In the genomic region with DNA sequence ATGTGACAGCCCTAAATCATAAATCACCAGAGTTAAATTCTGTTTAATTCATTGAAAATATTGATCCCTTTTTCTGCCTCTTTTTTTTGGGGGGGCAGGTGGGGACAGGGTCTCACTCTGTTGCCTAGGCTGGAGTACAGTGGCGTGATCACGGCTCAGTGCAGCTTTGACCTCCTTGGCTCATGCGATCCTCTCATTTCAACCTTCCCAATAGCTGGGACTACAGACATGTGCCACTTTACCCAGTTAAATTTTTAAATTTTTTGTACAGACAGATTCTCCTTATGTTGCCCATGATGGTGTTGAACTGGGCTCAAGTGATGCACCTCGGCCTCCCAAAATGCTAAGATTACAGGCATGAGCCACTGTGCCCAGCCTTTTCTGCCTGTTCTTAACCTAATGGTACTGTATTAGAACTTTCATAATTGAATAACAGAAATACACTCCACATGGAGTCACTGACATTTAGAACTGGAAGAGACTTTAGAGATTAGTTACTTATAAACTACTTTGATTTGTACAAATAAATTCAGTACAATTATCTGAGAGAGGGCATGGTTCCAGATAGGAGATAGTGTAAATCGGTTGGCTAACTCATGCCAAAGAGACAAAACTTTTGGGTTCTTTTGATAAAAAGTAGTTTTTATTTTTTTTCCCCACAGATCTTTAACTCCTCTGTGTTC, we compare ENCODE assay signal across 17 cellular contexts.
DNase-seq lines count a peak whose midpoint lies in the region; ATAC-seq, FAIRE-seq and TF ChIP-seq lines count a peak whose summit lies in the region.
"Had no signal": no experiment of that assay in that cellular context is flagged by ENCODE, and none has a peak within 500 bp of the region (broad histone marks: within the 10 kb centered on the region; RNA-seq: fewer than 3 reads in every experiment).

No MANE protein-coding gene starts in this region.

- H3K27me3 Mint-ChIP-seq in Calu3 (ENCODE audit: unreplicated experiment): no peaks in the 10 kb centered on the region

- H3K36me3 Mint-ChIP-seq in Calu3 (ENCODE audit: insufficient read depth, unreplicated experiment): peaks cover 4% of the 10 kb centered on the region

- TF ChIP-seq POLR2A in K562 (conservative IDR thresholded peaks at IDR 0.05) (no peak), right lobe of liver (IDR thresholded peaks at IDR 0.05) (no peak)

- H3K79me2 ChIP-seq in K562 (ENCODE audit: control insufficient read depth, insufficient read depth, low read length): no peaks in the 10 kb centered on the region
- no peaks in the 10 kb centered on the region for H3K79me2 ChIP-seq in hepatocyte

- 0 out of 2 replicates have a peak, but pooled peaks cover 4% of the 10 kb centered on the region for H4K20me1 ChIP-seq in K562 (replicated peaks; ENCODE audit: control insufficient read depth, insufficient read depth, low read length)
- no peaks in the 10 kb centered on the region for H4K20me1 ChIP-seq in hepatocyte (ENCODE audit: insufficient read depth, poor library complexity, severe bottlenecking)

- WGBS in K562 (ENCODE audit: insufficient coverage, low coverage, missing lambda C conversion rate): 6% methylated on average over 5 of the region's 5 CpGs
- 22% methylated on average over 5 of the region's 5 CpGs for WGBS in right lobe of liver (ENCODE audit: insufficient coverage, low coverage, low lambda C conversion rate, missing lambda C conversion rate)
- 92% methylated on average over 5 of the region's 5 CpGs for WGBS in hepatocyte (ENCODE audit: low lambda C conversion rate, missing lambda C conversion rate)

- H3K9me3 ChIP-seq in K562 (replicated peaks; ENCODE audit: control insufficient read depth, insufficient read depth, low read depth, low read length) (no peaks in the 10 kb centered on the region), right lobe of liver (no peaks in the 10 kb centered on the region), subcutaneous abdominal adipose tissue (ENCODE audit: control insufficient read depth in 5 of 5, low read length in 5 of 5) (peaks cover 0 to 3% (median 0%) of the 10 kb centered on the region in 5 donors), hepatocyte (ENCODE audit: low read depth) (no peaks in the 10 kb centered on the region)
- H3K9me3 ChIP-seq: Caco-2 had no signal

- H3K9me1 ChIP-seq in K562 (ENCODE audit: control insufficient read depth, insufficient read depth, low read length): no peaks in the 10 kb centered on the region

- TF ChIP-seq CTCF in Calu3 (IDR thresholded peaks at IDR 0.05; ENCODE audit: unreplicated experiment) (no peak), K562 (IDR thresholded peaks at IDR 0.05 in 2 of 3, conservative IDR thresholded peaks at IDR 0.05 in 1 of 3; ENCODE audit: insufficient read depth in 2 of 3, low read depth in 1 of 3, low read length in 3 of 3) (no peak), right lobe of liver (IDR thresholded peaks at IDR 0.05) (no peak), hepatocyte (IDR thresholded peaks at IDR 0.05; ENCODE audit: poor library complexity) (no peak)

- H3K4me1 ChIP-seq in K562 (replicated peaks in 1 of 2; ENCODE audit: control insufficient read depth in 2 of 2, insufficient read depth in 2 of 2, low read length in 2 of 2) (no peaks in the 10 kb centered on the region; a peak in 1 of 5 replicates), right lobe of liver (peaks cover 0 to 7% (median 4%) of the 10 kb centered on the region in 4 donors), subcutaneous abdominal adipose tissue (ENCODE audit: control insufficient read depth in 5 of 5, insufficient read depth in 5 of 5, low read length in 5 of 5) (peaks cover 0 to 10% (median 0%) of the 10 kb centered on the region in 5 donors), hepatocyte (ENCODE audit: insufficient read depth) (no peaks in the 10 kb centered on the region)
- H3K4me1 ChIP-seq: Caco-2 had no signal

- intact Hi-C loops in Calu3 (cut with micrococcal nuclease; ENCODE audit: unreplicated experiment): no loop called here
- intact Hi-C loops in K562 (cut with micrococcal nuclease): no loop called here
- intact Hi-C loops in right lobe of liver (cut with DNase I): no loop called here

- CTCF ChIA-PET in Calu3 (lab: Charles Lee): interaction anchor here (0.6 to 0.9 kb wide), 5 partner anchors 9 to 632 kb away, joined by 3 to 6 read pairs (median 4); no protein-coding TSS in a partner anchor
- CTCF ChIA-PET in K562 (lab: Yijun Ruan, JAX; ENCODE audit: low intra/inter-chr PET ratio): no interaction called here

- DNase-seq in Calu3 (no peak), K562 (ENCODE audit: extremely low read depth in 1 of 4, low spot score in 3 of 4) (no peak), right lobe of liver (no peak), hepatocyte (ENCODE audit: low spot score) (no peak), medulla oblongata (ENCODE audit: extremely low spot score) (no peak)
- DNase-seq: AML-193; Caco-2; CD4-positive, alpha-beta T cell; DMS79 treated with DMSO at 0.1 percent for 48 hours; H9 had no signal

- no peak for FAIRE-seq in K562 (lab: Jason Lieb, UNC)
- FAIRE-seq: A204.1, GM12878, GM19239, H1 had no signal

- H3K4me3 ChIP-seq in K562: no peak overlapping the region
- H3K4me3 ChIP-seq in right lobe of liver: no peak overlapping the region
- no peak overlapping the region for H3K4me3 ChIP-seq in subcutaneous abdominal adipose tissue (ENCODE audit: low read depth in 1 of 5, low read length in 5 of 5)
- no peak overlapping the region for H3K4me3 ChIP-seq in hepatocyte
- H3K4me3 ChIP-seq: GM12878 had no signal

- H3K4me1 Mint-ChIP-seq in Calu3 (ENCODE audit: low read depth, unreplicated experiment): peaks cover 19% of the 10 kb centered on the region

- no peak overlapping the region for H3K27ac ChIP-seq in K562 (ENCODE audit: extremely low read depth, low read depth, low read length)
- H3K27ac ChIP-seq in right lobe of liver: peak overlapping the region in 2 of 3 donors; percentile 2 to 20
- peak overlapping the region; percentile 9 for H3K27ac ChIP-seq in subcutaneous abdominal adipose tissue (ENCODE audit: low read depth, low read length)
- H3K27ac ChIP-seq in hepatocyte: no peak overlapping the region
- H3K27ac ChIP-seq: C4-2B had no signal

- H3K9ac ChIP-seq in K562 (ENCODE audit: insufficient read depth in 1 of 2, low read depth in 2 of 2, low read length in 2 of 2): no peak overlapping the region
- no peak overlapping the region for H3K9ac ChIP-seq in subcutaneous abdominal adipose tissue (ENCODE audit: low read length in 5 of 5)

- in situ Hi-C loops in K562 (cut with MboI): no loop called here

- H3K27me3 ChIP-seq in K562 (ENCODE audit: control insufficient read depth in 2 of 2, insufficient read depth in 2 of 2, low read length in 2 of 2) (peaks cover 25 to 40% of the 10 kb centered on the region in 2 experiments), right lobe of liver (no peaks in the 10 kb centered on the region), subcutaneous abdominal adipose tissue (ENCODE audit: control insufficient read depth in 5 of 5, insufficient read depth in 4 of 5, low read length in 5 of 5) (no peaks in the 10 kb centered on the region), hepatocyte (no peaks in the 10 kb centered on the region)

- ATAC-seq in K562: no peak
- peak; percentile 84 to 92 (median 90) for ATAC-seq in right lobe of liver
- ATAC-seq in esophagus mucosa: no peak
- ATAC-seq: GM12878 had no signal

- H3K4me2 ChIP-seq in K562 (ENCODE audit: insufficient read depth, low read length) (no peak overlapping the region), hepatocyte (no peak overlapping the region)

- TF ChIP-seq RAD21 in K562 (CRISPR knock-in tag; conservative IDR thresholded peaks at IDR 0.05 in 1 of 2, IDR thresholded peaks at IDR 0.05 in 1 of 2): no peak

- H2AFZ ChIP-seq in K562 (ENCODE audit: low read depth, low read length) (no peak overlapping the region), hepatocyte (no peak overlapping the region)

- H3K27ac Mint-ChIP-seq in Calu3 (ENCODE audit: unreplicated experiment): peak overlapping the region; percentile 52
- H3K27ac Mint-ChIP-seq: CD4-positive, alpha-beta T cell; H9 had no signal

- H3K9me3 Mint-ChIP-seq in Calu3 (ENCODE audit: low read depth, unreplicated experiment): no peaks in the 10 kb centered on the region
- H3K9me3 Mint-ChIP-seq: CD4-positive, alpha-beta T cell had no signal

- H3K36me3 ChIP-seq in K562 (ENCODE audit: control insufficient read depth, insufficient read depth, low read length): no peaks in the 10 kb centered on the region
- H3K36me3 ChIP-seq in right lobe of liver: no peaks in the 10 kb centered on the region
- no peaks in the 10 kb centered on the region for H3K36me3 ChIP-seq in subcutaneous abdominal adipose tissue (ENCODE audit: control insufficient read depth in 5 of 5, insufficient read depth in 5 of 5, low read length in 5 of 5)
- no peaks in the 10 kb centered on the region for H3K36me3 ChIP-seq in hepatocyte (replicated peaks; ENCODE audit: insufficient read depth, low read depth)

- POLR2A ChIA-PET in K562 (lab: Yijun Ruan, JAX): interaction anchor here (1.8 kb wide), 1 partner anchor 10 kb away, joined by 6 read pairs; no protein-coding TSS in a partner anchor

- H3K9me2 ChIP-seq in hepatocyte (replicated peaks; ENCODE audit: insufficient read depth): no peaks in the 10 kb centered on the region

- BruUV-seq in Calu3 (replicated peaks; lab: Mats Ljungman, UMichigan) (no TSS peak), K562 (replicated peaks; lab: Mats Ljungman, UMichigan) (no TSS peak)

- no peak for TF ChIP-seq EP300 in K562 (IDR thresholded peaks at IDR 0.05; ENCODE audit: low read length)

- no peak overlapping the region for H3K4me3 Mint-ChIP-seq in Calu3 (ENCODE audit: low read depth, unreplicated experiment)
- H3K4me3 Mint-ChIP-seq: CD4-positive, alpha-beta T cell; H9 had no signal

TF ChIP-seq in K562, 482 proteins besides CTCF, POLR2A, EP300 and RAD21 (continues in another document):
- TF ChIP-seq, protein P1, sequence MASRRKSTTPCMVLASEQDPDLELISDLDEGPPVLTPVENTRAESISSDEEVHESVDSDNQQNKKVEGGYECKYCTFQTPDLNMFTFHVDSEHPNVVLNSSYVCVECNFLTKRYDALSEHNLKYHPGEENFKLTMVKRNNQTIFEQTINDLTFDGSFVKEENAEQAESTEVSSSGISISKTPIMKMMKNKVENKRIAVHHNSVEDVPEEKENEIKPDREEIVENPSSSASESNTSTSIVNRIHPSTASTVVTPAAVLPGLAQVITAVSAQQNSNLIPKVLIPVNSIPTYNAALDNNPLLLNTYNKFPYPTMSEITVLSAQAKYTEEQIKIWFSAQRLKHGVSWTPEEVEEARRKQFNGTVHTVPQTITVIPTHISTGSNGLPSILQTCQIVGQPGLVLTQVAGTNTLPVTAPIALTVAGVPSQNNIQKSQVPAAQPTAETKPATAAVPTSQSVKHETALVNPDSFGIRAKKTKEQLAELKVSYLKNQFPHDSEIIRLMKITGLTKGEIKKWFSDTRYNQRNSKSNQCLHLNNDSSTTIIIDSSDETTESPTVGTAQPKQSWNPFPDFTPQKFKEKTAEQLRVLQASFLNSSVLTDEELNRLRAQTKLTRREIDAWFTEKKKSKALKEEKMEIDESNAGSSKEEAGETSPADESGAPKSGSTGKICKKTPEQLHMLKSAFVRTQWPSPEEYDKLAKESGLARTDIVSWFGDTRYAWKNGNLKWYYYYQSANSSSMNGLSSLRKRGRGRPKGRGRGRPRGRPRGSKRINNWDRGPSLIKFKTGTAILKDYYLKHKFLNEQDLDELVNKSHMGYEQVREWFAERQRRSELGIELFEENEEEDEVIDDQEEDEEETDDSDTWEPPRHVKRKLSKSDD (conservative IDR thresholded peaks at IDR 0.05; ENCODE audit: low read length): no peak
- TF ChIP-seq TAL1 (IDR thresholded peaks at IDR 0.05) (no peak), ZNF583 (CRISPR knock-in tag; IDR thresholded peaks at IDR 0.05) (no peak)

Comparison
In these comparisons a context has a peak if more than half of its experiments do, and no peak if none do; other contexts are left out.
1. ATAC-seq: peak in right lobe of liver (4 of 4); none in K562 (single experiment) and esophagus mucosa (single experiment).
2. H3K27ac ChIP-seq: peak in right lobe of liver (2 of 3) and subcutaneous abdominal adipose tissue (single experiment); none in K562 (single experiment) and hepatocyte (single experiment).